Comparison of ENCODE assay signal across 1 cellular context in genomic region chr1:220222939-220223338, GRCh38.
TF ChIP-seq lines count a peak whose summit lies in the region.

No MANE protein-coding gene starts in this region.

TF ChIP-seq in WTC11, 78 proteins besides CTCF, POLR2A, EP300 and RAD21 (continued from another document):
- TF ChIP-seq ZBTB21 (CRISPR knock-in tag; IDR thresholded peaks at IDR 0.05; ENCODE audit: borderline replicate concordance): no peak
